Comparison of ENCODE assay signal across 8 cellular contexts in genomic region chrX:1468250-1468772, GRCh38. TPM values are rescaled to one million over a fixed set of nuclear protein-coding genes. Genes with fewer than 3 reads are reported as not detected.
A peak's percentile ranks its signal among the peaks of the same experiment; 100 is the strongest.
DNase-seq lines count a peak whose midpoint lies in the region; ATAC-seq and TF ChIP-seq lines count a peak whose summit lies in the region.

No MANE protein-coding gene starts in this region.

- H3K9ac ChIP-seq in skeletal muscle satellite cell (ENCODE audit: low read depth, low read length): no peak overlapping the region

- H3K4me3 Mint-ChIP-seq in CD8-positive, alpha-beta T cell: peak overlapping the region; percentile 57
- no peak overlapping the region for H3K4me3 Mint-ChIP-seq in MCF 10A (ENCODE audit: unreplicated experiment)

- peak; percentile 25 for ATAC-seq in CD8-positive, alpha-beta T cell
- peak; percentile 45 for ATAC-seq in GM19467 (IDR thresholded peaks at IDR 0.05; ENCODE audit: unreplicated experiment)
- ATAC-seq in HG03521 (IDR thresholded peaks at IDR 0.05; ENCODE audit: unreplicated experiment): no peak

- DNase-seq in CD8-positive, alpha-beta T cell: peak; percentile 56 to 84 (median 74)
- peak; percentile 84 for DNase-seq in HT1080 (ENCODE audit: low read depth)
- DNase-seq in UCSD-AML1 (lab: John Stamatoyannopoulos, UW; ENCODE audit: unreplicated experiment): peak; percentile 36
- peak; percentile 83 for DNase-seq in MCF 10A (ENCODE audit: unreplicated experiment)
- DNase-seq in NCI-H2029 (lab: John Stamatoyannopoulos, UW): no peak

- H3K4me1 Mint-ChIP-seq in CD8-positive, alpha-beta T cell (ENCODE audit: low read depth): peaks cover 81% of the 10 kb centered on the region
- no peaks in the 10 kb centered on the region for H3K4me1 Mint-ChIP-seq in MCF 10A (ENCODE audit: insufficient read depth, unreplicated experiment)

- BruUV-seq in MCF 10A (replicated peaks; lab: Mats Ljungman, UMichigan): no TSS peak

- no peak overlapping the region for H3K4me3 ChIP-seq in CD8-positive, alpha-beta T cell (ENCODE audit: low read depth, low read length)
- no peak overlapping the region for H3K4me3 ChIP-seq in skeletal muscle satellite cell (ENCODE audit: low read length)

- H3K27me3 Mint-ChIP-seq in CD8-positive, alpha-beta T cell (ENCODE audit: low read depth): no peaks in the 10 kb centered on the region
- peaks cover 38% of the 10 kb centered on the region for H3K27me3 Mint-ChIP-seq in MCF 10A (ENCODE audit: insufficient read depth, unreplicated experiment)

- H3K4me2 ChIP-seq in skeletal muscle satellite cell (ENCODE audit: low read length): peak overlapping the region; percentile 21

- intact Hi-C loops in CD8-positive, alpha-beta T cell (cut with DNase I, micrococcal nuclease): no loop called here
- intact Hi-C loops in MCF 10A (cut with micrococcal nuclease): no loop called here

- POLR2A ChIA-PET in CD8-positive, alpha-beta T cell (lab: Charles Lee): no interaction called here
- POLR2A ChIA-PET in MCF 10A (lab: Yijun Ruan, JAX): no interaction called here

- peak overlapping the region; percentile 51 for H3K27ac ChIP-seq in CD8-positive, alpha-beta T cell (ENCODE audit: low read depth, low read length)

- H3K9me3 Mint-ChIP-seq in CD8-positive, alpha-beta T cell: peaks cover 4% of the 10 kb centered on the region
- H3K9me3 Mint-ChIP-seq in MCF 10A (ENCODE audit: unreplicated experiment): peaks cover 18% of the 10 kb centered on the region

- peaks cover 49% of the 10 kb centered on the region for H3K36me3 Mint-ChIP-seq in CD8-positive, alpha-beta T cell
- H3K36me3 Mint-ChIP-seq in MCF 10A (ENCODE audit: insufficient read depth, unreplicated experiment): no peaks in the 10 kb centered on the region

- peaks cover 19% of the 10 kb centered on the region for H3K36me3 ChIP-seq in CD8-positive, alpha-beta T cell (ENCODE audit: insufficient read depth, low read length)
- H3K36me3 ChIP-seq in skeletal muscle satellite cell (ENCODE audit: insufficient read depth, low read length): no peaks in the 10 kb centered on the region

- TF ChIP-seq CTCF in CD8-positive, alpha-beta T cell (IDR thresholded peaks at IDR 0.05): no peak
- no peak for TF ChIP-seq CTCF in MCF 10A (IDR thresholded peaks at IDR 0.05; ENCODE audit: unreplicated experiment)

- no peaks in the 10 kb centered on the region for H3K27me3 ChIP-seq in CD8-positive, alpha-beta T cell (ENCODE audit: insufficient read depth, low read length)
- peaks cover 35% of the 10 kb centered on the region for H3K27me3 ChIP-seq in skeletal muscle satellite cell (ENCODE audit: control insufficient read depth, insufficient read depth, low read length)

- no peaks in the 10 kb centered on the region for H3K9me3 ChIP-seq in CD8-positive, alpha-beta T cell (ENCODE audit: low read length)
- H3K9me3 ChIP-seq in skeletal muscle satellite cell (replicated peaks; ENCODE audit: low read length): no peaks in the 10 kb centered on the region

- H3K4me1 ChIP-seq in CD8-positive, alpha-beta T cell (ENCODE audit: insufficient read depth, low read length): peaks cover 92% of the 10 kb centered on the region
- peaks cover 5% of the 10 kb centered on the region for H3K4me1 ChIP-seq in skeletal muscle satellite cell (ENCODE audit: control insufficient read depth, insufficient read depth, low read length)

- CTCF ChIA-PET in CD8-positive, alpha-beta T cell (lab: Charles Lee): no interaction called here
- CTCF ChIA-PET in MCF 10A (lab: Yijun Ruan, JAX): no interaction called here

- peak overlapping the region; percentile 98 for H3K27ac Mint-ChIP-seq in CD8-positive, alpha-beta T cell
- H3K27ac Mint-ChIP-seq in MCF 10A (ENCODE audit: low read depth, unreplicated experiment): no peak overlapping the region

RNA-seq across cellular contexts. Expression of gene ASMTL, which starts 15.6 kb away (rescaled TPM):
- 10 to 100 TPM; 55.4 to 66.8 TPM for total RNA-seq in CD8-positive, alpha-beta T cell
- total RNA-seq in HT1080 (2014; rRNA removed; shearing (Covaris generic)): 10.0 and 12.3 TPM in 2 replicates
- 25.1 and 26.2 TPM in 2 replicates for polyA plus RNA-seq in HT1080 (2015; cell fraction: cytosol; rRNA removed)
- polyA plus RNA-seq in HT1080 (2015; cell fraction: nucleus; rRNA removed): 34.7 and 41.9 TPM in 2 replicates
- total RNA-seq in MCF 10A (2022): 16.5 and 20.6 TPM in 2 replicates
- 28.6 and 37.8 TPM in 2 replicates for total RNA-seq in skeletal muscle satellite cell (2012; rRNA removed)
